Comparison of ENCODE assay signal across 26 cellular contexts in genomic region chr2:229170171-229170570, GRCh38.
DNase-seq lines count a peak whose midpoint lies in the region; ATAC-seq and TF ChIP-seq lines count a peak whose summit lies in the region.
"Had no signal": no experiment of that assay in that cellular context is flagged by ENCODE, and none has a peak within 500 bp of the region (broad histone marks: within the 10 kb centered on the region; RNA-seq: fewer than 3 reads in every experiment).

No MANE protein-coding gene starts in this region.

- H3K27ac ChIP-seq in thoracic aorta, result peak overlapping the region; percentile 20 to 73
- H3K27ac ChIP-seq: A549, PC-9, SJSA1 had no signal

- no peak overlapping the region for H3K9ac ChIP-seq in adipocyte (ENCODE audit: low read length)

- no peaks in the 10 kb centered on the region for H3K27me3 Mint-ChIP-seq in effector memory CD8-positive, alpha-beta T cell

- H3K9me3 ChIP-seq in adipocyte (ENCODE audit: control insufficient read depth, low read length), result peaks cover 3% of the 10 kb centered on the region
- H3K9me3 ChIP-seq in thoracic aorta, result no peaks in the 10 kb centered on the region
- H3K9me3 ChIP-seq: Caco-2, HAP-1, SJSA1 had no signal

- DNase-seq in adipocyte (ENCODE audit: low read depth), result no peak
- peak; percentile 5 to 67 for DNase-seq in cardiac fibroblast (ENCODE audit: low read depth in 2 of 2)
- peak; percentile 54 for DNase-seq in fibroblast of villous mesenchyme (ENCODE audit: low read depth)
- no peak for DNase-seq in thoracic aorta (ENCODE audit: low spot score)
- no peak for DNase-seq in T-helper 2 cell
- DNase-seq in T-helper 1 cell, result no peak
- no peak for DNase-seq in effector memory CD8-positive, alpha-beta T cell
- DNase-seq: C1 segment of cervical spinal cord; Caco-2; CD4-positive, alpha-beta memory T cell; GDM1; GOT3; IMR-90; KG1; MM.1S; NCI-H1048; NCI-H1417; NCI-H1694; NCI-H2029 treated with DMSO at 0.1 percent for 48 hours; NCI-H446 treated with DMSO at 0.1 percent for 48 hours; NCI-H526; NCI-H82; PC-9 had no signal

- H3K4me3 ChIP-seq in adipocyte (ENCODE audit: low read length) (peak overlapping the region; percentile 70), cardiac fibroblast (replicated peaks in 1 of 2; ENCODE audit: low read depth in 2 of 2, low read length in 2 of 2) (no peak overlapping the region), fibroblast of villous mesenchyme (ENCODE audit: low read depth, low read length) (no peak overlapping the region), thoracic aorta (peak overlapping the region; percentile 54)
- H3K4me3 ChIP-seq: A549, HAP-1, PC-9, SJSA1 had no signal

- H3K27me3 ChIP-seq in adipocyte (replicated peaks; ENCODE audit: control insufficient read depth, insufficient read depth, low read length) (no peaks in the 10 kb centered on the region), thoracic aorta (replicated peaks; ENCODE audit: insufficient read depth) (no peaks in the 10 kb centered on the region)
- H3K27me3 ChIP-seq: SJSA1 had no signal

- H3K36me3 ChIP-seq in adipocyte (ENCODE audit: control insufficient read depth, insufficient read depth, low read length, severe bottlenecking) (no peaks in the 10 kb centered on the region), thoracic aorta (no peaks in the 10 kb centered on the region)
- H3K36me3 ChIP-seq: HAP-1, SJSA1 had no signal

- no peak overlapping the region for H3K4me3 Mint-ChIP-seq in effector memory CD8-positive, alpha-beta T cell
- H3K4me3 Mint-ChIP-seq: CD4-positive, alpha-beta memory T cell had no signal

- ATAC-seq in thoracic aorta (ENCODE audit: insufficient number of reproducible peaks, low FRiP score, low read depth), result no peak
- ATAC-seq in effector memory CD8-positive, alpha-beta T cell (replicated peaks), result no peak
- ATAC-seq: A549 had no signal

- TF ChIP-seq CTCF in cardiac fibroblast (IDR thresholded peaks at IDR 0.05; ENCODE audit: low read depth, low read length), result no peak
- TF ChIP-seq CTCF in fibroblast of villous mesenchyme (IDR thresholded peaks at IDR 0.05; ENCODE audit: insufficient read depth, low read depth, low read length), result no peak
- TF ChIP-seq CTCF in thoracic aorta (IDR thresholded peaks at IDR 0.05), result no peak

- no peaks in the 10 kb centered on the region for H3K36me3 Mint-ChIP-seq in effector memory CD8-positive, alpha-beta T cell (ENCODE audit: insufficient read depth)
- H3K36me3 Mint-ChIP-seq: CD4-positive, alpha-beta memory T cell had no signal

- peaks cover 0 to 3% of the 10 kb centered on the region in 2 donors for H3K9me3 Mint-ChIP-seq in effector memory CD8-positive, alpha-beta T cell

- H3K4me1 Mint-ChIP-seq in effector memory CD8-positive, alpha-beta T cell (ENCODE audit: low read depth in 2 of 2), result no peaks in the 10 kb centered on the region
- H3K4me1 Mint-ChIP-seq: CD4-positive, alpha-beta memory T cell had no signal

- H3K4me1 ChIP-seq in adipocyte (ENCODE audit: control insufficient read depth, insufficient read depth, low read length) (peaks cover 36% of the 10 kb centered on the region), thoracic aorta (ENCODE audit: control insufficient read depth in 1 of 2, low read depth in 2 of 2) (peaks cover 21 to 76% of the 10 kb centered on the region in 2 donors)
- H3K4me1 ChIP-seq: A549, HAP-1, SJSA1 had no signal

- no peak overlapping the region for H3K27ac Mint-ChIP-seq in effector memory CD8-positive, alpha-beta T cell
- H3K27ac Mint-ChIP-seq: CD4-positive, alpha-beta memory T cell had no signal

Comparison
In these comparisons a context has a peak if more than half of its experiments do, and no peak if none do; other contexts are left out.
1. DNase-seq: peak in cardiac fibroblast (2 of 2) and fibroblast of villous mesenchyme (single experiment); none in adipocyte (single experiment), thoracic aorta (single experiment), T-helper 2 cell (0 of 5), T-helper 1 cell (0 of 5) and effector memory CD8-positive, alpha-beta T cell (0 of 3).
2. H3K4me3 ChIP-seq: peak in adipocyte (single experiment) and thoracic aorta (single experiment); none in cardiac fibroblast (0 of 2) and fibroblast of villous mesenchyme (single experiment).